Comparison of ENCODE assay signal across 10 cellular contexts in the genomic region with DNA sequence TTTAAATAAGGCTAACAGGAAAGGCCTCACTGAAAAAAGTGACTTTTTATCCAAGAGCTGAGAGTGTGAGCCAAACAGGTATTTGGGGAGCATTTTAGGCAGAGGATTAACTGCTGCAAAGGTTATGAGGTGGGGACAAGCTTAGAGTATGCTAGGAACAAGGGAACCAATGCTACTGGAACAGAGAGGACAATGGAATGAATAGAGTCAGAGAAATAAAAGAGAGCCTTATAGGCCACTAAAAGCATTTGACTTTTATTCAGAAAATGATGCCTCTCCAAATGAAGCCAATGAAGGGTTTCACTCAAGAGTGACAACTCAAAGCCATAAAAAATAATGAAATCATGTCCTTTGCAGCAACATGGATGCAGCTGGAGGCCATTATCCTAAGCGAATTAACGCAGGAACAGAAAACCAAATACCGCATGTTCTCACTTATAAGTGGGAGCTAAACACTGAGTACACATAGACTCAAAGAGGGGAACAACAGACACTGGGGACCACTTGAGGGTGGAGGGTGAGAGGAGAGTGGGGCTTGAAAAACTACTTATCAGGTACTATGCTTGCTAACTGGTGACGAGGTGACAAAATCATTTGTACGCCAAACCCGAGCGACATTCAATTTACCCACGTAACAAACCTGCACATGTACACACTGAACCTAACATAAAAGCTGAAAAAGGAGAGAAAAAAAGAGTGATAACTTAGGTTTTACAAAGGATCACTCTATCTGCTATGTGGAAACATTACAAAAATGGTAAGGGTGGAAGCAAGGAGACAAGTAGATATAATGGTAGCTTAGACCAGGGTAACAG. TPM values are rescaled to one million over a fixed set of nuclear protein-coding genes. Genes with fewer than 3 reads are reported as not detected.
A peak's percentile ranks its signal among the peaks of the same experiment; 100 is the strongest.
DNase-seq lines count a peak whose midpoint lies in the region; ATAC-seq and TF ChIP-seq lines count a peak whose summit lies in the region.
"Had no signal": no experiment of that assay in that cellular context is flagged by ENCODE, and none has a peak within 500 bp of the region (broad histone marks: within the 10 kb centered on the region; RNA-seq: fewer than 3 reads in every experiment).

No MANE protein-coding gene starts in this region.

- peaks cover 95% of the 10 kb centered on the region for H3K4me1 Mint-ChIP-seq in activated naive CD8-positive, alpha-beta T cell treated with anti-CD3 and anti-CD28 coated beads, Interleukin-2, amount 50 U/mL, for 24 hours

- peaks cover 47% of the 10 kb centered on the region for H3F3A ChIP-seq in DOHH2 (ENCODE audit: control insufficient read depth, insufficient read depth)

- H3K4me2 ChIP-seq in DOHH2 (ENCODE audit: low read length) (peak overlapping the region; percentile 70), osteoblast (ENCODE audit: insufficient read depth, low read length) (peak overlapping the region; percentile 28)

- H4K20me1 ChIP-seq in DOHH2 (ENCODE audit: control insufficient read depth, insufficient read depth, low read depth, low read length) (peaks cover 23% of the 10 kb centered on the region), osteoblast (ENCODE audit: insufficient read depth, low read length) (peaks cover 87% of the 10 kb centered on the region)

- no peaks in the 10 kb centered on the region for H3K9me2 ChIP-seq in DOHH2 (replicated peaks; ENCODE audit: control insufficient read depth, low read length)

- H3K4me1 ChIP-seq in DOHH2 (ENCODE audit: control insufficient read depth, low read length) (peaks cover 94% of the 10 kb centered on the region), osteoblast (ENCODE audit: insufficient read depth, low read length) (peaks cover 48% of the 10 kb centered on the region)

- H3K9me3 Mint-ChIP-seq in activated naive CD8-positive, alpha-beta T cell treated with anti-CD3 and anti-CD28 coated beads, Interleukin-2, amount 50 U/mL, for 24 hours: no peaks in the 10 kb centered on the region

- peak overlapping the region; percentile 57 for H3K4me3 ChIP-seq in DOHH2 (ENCODE audit: low read length)
- H3K4me3 ChIP-seq in osteoblast (ENCODE audit: insufficient read depth, low read length): no peak overlapping the region

- H3K4me3 Mint-ChIP-seq in activated naive CD8-positive, alpha-beta T cell treated with anti-CD3 and anti-CD28 coated beads, Interleukin-2, amount 50 U/mL, for 24 hours: peak overlapping the region; percentile 66

- H3K79me2 ChIP-seq in DOHH2 (ENCODE audit: control insufficient read depth, low read length) (peaks cover 100% of the 10 kb centered on the region), osteoblast (ENCODE audit: insufficient read depth, low read length) (peaks cover 97% of the 10 kb centered on the region)

- H3K27ac ChIP-seq in DOHH2 (ENCODE audit: low read depth, low read length): peak overlapping the region; percentile 87
- H3K27ac ChIP-seq in osteoblast (ENCODE audit: low read depth, low read length): peak overlapping the region; percentile 19

- DNase-seq in NCI-H1105 treated with DMSO at 0.1 percent for 48 hours (lab: John Stamatoyannopoulos, UW): peak; percentile 35
- no peak for DNase-seq in activated naive CD8-positive, alpha-beta T cell treated with anti-CD3 and anti-CD28 coated beads, Interleukin-2, amount 50 U/mL, for 24 hours
- no peak for DNase-seq in osteoblast (ENCODE audit: insufficient read length, low spot score, missing footprints)
- DNase-seq in NCI-H82 (lab: John Stamatoyannopoulos, UW): no peak
- no peak for DNase-seq in H4 (ENCODE audit: low spot score)
- DNase-seq in amygdala (lab: John Stamatoyannopoulos, UW): no peak
- DNase-seq in ACHN: no peak
- DNase-seq: NCI-H526; stimulated activated CD8-positive, alpha-beta memory T cell treated with anti-CD3 and anti-CD28 coated beads, Interleukin-4, amount 100 ng/mL, for 48 hours had no signal

- H3K27me3 ChIP-seq in DOHH2 (ENCODE audit: control insufficient read depth, low read length): no peaks in the 10 kb centered on the region
- H3K27me3 ChIP-seq in osteoblast (ENCODE audit: insufficient read depth, low read length): no peaks in the 10 kb centered on the region

- no peaks in the 10 kb centered on the region for H3K27me3 Mint-ChIP-seq in activated naive CD8-positive, alpha-beta T cell treated with anti-CD3 and anti-CD28 coated beads, Interleukin-2, amount 50 U/mL, for 24 hours

- H3K27ac Mint-ChIP-seq in activated naive CD8-positive, alpha-beta T cell treated with anti-CD3 and anti-CD28 coated beads, Interleukin-2, amount 50 U/mL, for 24 hours: peak overlapping the region; percentile 88

- ATAC-seq in activated naive CD8-positive, alpha-beta T cell treated with anti-CD3 and anti-CD28 coated beads, Interleukin-2, amount 50 U/mL, for 24 hours: no peak

- peaks cover 69% of the 10 kb centered on the region for H3K36me3 ChIP-seq in DOHH2 (ENCODE audit: control insufficient read depth, low read length)
- peaks cover 6% of the 10 kb centered on the region for H3K36me3 ChIP-seq in osteoblast (ENCODE audit: insufficient read depth, low read length)

- H3K9me3 ChIP-seq in DOHH2 (ENCODE audit: control insufficient read depth, insufficient read depth, low read length): no peaks in the 10 kb centered on the region
- no peaks in the 10 kb centered on the region for H3K9me3 ChIP-seq in osteoblast (ENCODE audit: low read depth, low read length)

- in situ Hi-C loops in ACHN (cut with HindIII; ENCODE audit: low pct_ligation_motif_present, low pct_unique_long_range_greater_than_20kb, low sequenced_read_pairs): no loop called here

- peaks cover 34% of the 10 kb centered on the region for H3K36me3 Mint-ChIP-seq in activated naive CD8-positive, alpha-beta T cell treated with anti-CD3 and anti-CD28 coated beads, Interleukin-2, amount 50 U/mL, for 24 hours (ENCODE audit: low read depth)

- no peak for TF ChIP-seq CTCF in DOHH2 (IDR thresholded peaks at IDR 0.05; ENCODE audit: low read depth, low read length, poor library complexity, severe bottlenecking)
- TF ChIP-seq CTCF in osteoblast (IDR thresholded peaks at IDR 0.05; ENCODE audit: extremely low read depth, low read depth, low read length): no peak

- no peak overlapping the region for H2AFZ ChIP-seq in osteoblast (ENCODE audit: low read length)

RNA-seq across cellular contexts. Expression of gene PTP4A2, which starts 11.1 kb away (rescaled TPM):
- 539 and 568 TPM in 2 replicates for total RNA-seq in osteoblast
- total RNA-seq in H4 (2014; rRNA removed; shearing (Covaris generic)): 303 and 310 TPM in 2 replicates
